8 cellular contexts compared by ENCODE assay signal in the genomic region with DNA sequence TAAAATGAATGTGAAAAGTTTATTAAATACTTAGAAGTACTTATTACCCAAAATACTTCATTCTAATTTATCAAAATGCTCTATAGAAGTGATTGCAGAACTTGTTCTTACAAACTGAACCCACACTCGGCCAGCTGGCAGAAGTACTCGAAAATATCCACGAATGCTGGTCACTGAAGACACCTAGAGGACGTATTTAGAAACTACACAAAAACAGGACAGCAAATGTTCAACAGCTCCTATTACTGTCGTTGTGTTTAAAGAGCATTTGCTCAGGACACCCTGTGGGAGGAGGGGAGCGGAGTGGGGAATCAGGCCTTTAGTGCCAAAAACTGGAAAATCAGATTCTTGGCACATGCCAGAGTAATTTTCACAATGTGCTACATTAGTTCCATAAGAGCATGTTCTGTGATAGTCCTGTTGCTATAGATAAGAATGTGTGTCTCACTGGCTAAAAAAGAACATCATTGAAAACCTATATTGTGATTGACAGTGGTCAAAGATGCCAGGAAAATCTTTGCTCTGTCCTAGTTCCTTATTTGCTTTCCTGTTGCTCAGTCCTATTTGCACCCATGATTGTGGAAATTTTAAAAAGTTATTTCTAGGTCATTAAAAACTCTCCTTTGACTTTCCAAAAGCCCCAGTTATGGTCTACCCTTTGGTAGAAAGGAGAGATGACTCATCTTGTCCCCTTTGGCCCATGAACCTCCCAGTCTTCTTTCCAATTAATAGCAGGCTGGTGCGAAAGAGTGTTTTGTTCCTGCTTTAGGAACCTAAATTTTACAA. TPM values are rescaled to one million over a fixed set of nuclear protein-coding genes. Genes with fewer than 3 reads are reported as not detected.
DNase-seq lines count a peak whose midpoint lies in the region; ATAC-seq and TF ChIP-seq lines count a peak whose summit lies in the region.

No MANE protein-coding gene starts in this region.

- no peak overlapping the region for H3K27ac Mint-ChIP-seq in activated T-cell treated with anti-CD3 and anti-CD28 coated beads, Interleukin-2, amount 50 U/mL, for 72 hours

- H3K4me3 Mint-ChIP-seq in activated T-cell treated with anti-CD3 and anti-CD28 coated beads, Interleukin-2, amount 50 U/mL, for 72 hours: no peak overlapping the region

- POLR2A ChIA-PET in IMR-90 (lab: Charles Lee; ENCODE audit: unreplicated experiment): no interaction called here

- dilution Hi-C loops in IMR-90 (cut with HindIII; ENCODE audit: low sequenced_read_pairs, unreplicated experiment): no loop called here

- DNase-seq in Caki2 (ENCODE audit: low read depth) (peak; percentile 51), IMR-90 (peak; percentile 77), occipital lobe (lab: John Stamatoyannopoulos, UW) (peak; percentile 44), uterus (peak; percentile 67 to 75)
- DNase-seq in activated T-cell treated with anti-CD3 and anti-CD28 coated beads, Interleukin-2, amount 50 U/mL, for 72 hours: peak; percentile 31 to 45

- no peaks in the 10 kb centered on the region for H3K9me3 Mint-ChIP-seq in activated T-cell treated with anti-CD3 and anti-CD28 coated beads, Interleukin-2, amount 50 U/mL, for 72 hours

- H3K27ac ChIP-seq in IMR-90 (ENCODE audit: insufficient read depth, low read length): no peak overlapping the region
- no peak overlapping the region for H3K27ac ChIP-seq in OCI-LY1 (ENCODE audit: low read depth, low read length, poor library complexity, severe bottlenecking)
- H3K27ac ChIP-seq in gastroesophageal sphincter: peak overlapping the region in 1 of 4 donors; percentile 4
- H3K27ac ChIP-seq in uterus: peak overlapping the region; percentile 45 to 60

- H3K4me1 Mint-ChIP-seq in activated T-cell treated with anti-CD3 and anti-CD28 coated beads, Interleukin-2, amount 50 U/mL, for 72 hours (ENCODE audit: low read depth): no peaks in the 10 kb centered on the region

- H3K36me3 Mint-ChIP-seq in activated T-cell treated with anti-CD3 and anti-CD28 coated beads, Interleukin-2, amount 50 U/mL, for 72 hours (ENCODE audit: insufficient read depth in 2 of 2): no peaks in the 10 kb centered on the region

- no peak overlapping the region for H2BK20ac ChIP-seq in IMR-90 (ENCODE audit: low read depth, low read length)

- ATAC-seq in GM19455 (IDR thresholded peaks at IDR 0.05; ENCODE audit: unreplicated experiment) (peak; percentile 97), IMR-90 (ENCODE audit: low read depth) (peak; percentile 95), gastroesophageal sphincter (peak; percentile 75)
- peak; percentile 64 to 75 for ATAC-seq in activated T-cell treated with anti-CD3 and anti-CD28 coated beads, Interleukin-2, amount 50 U/mL, for 72 hours (replicated peaks in 1 of 2)

- peak; percentile 81 for TF ChIP-seq RAD21 in IMR-90 (IDR thresholded peaks at IDR 0.05; ENCODE audit: low read length)

- H4K8ac ChIP-seq in IMR-90 (ENCODE audit: low read depth in 2 of 2, low read length in 2 of 2): no peak overlapping the region

- no peak overlapping the region for H2BK5ac ChIP-seq in IMR-90 (ENCODE audit: low read depth, low read length, poor library complexity, severe bottlenecking)

- H3K18ac ChIP-seq in IMR-90 (ENCODE audit: low read depth, low read length): no peak overlapping the region

- no peaks in the 10 kb centered on the region for H3K79me1 ChIP-seq in IMR-90 (ENCODE audit: low read depth in 1 of 2, low read length in 2 of 2)

- H3K4ac ChIP-seq in IMR-90 (ENCODE audit: low read depth, low read length): no peak overlapping the region

- no peak overlapping the region for H2BK15ac ChIP-seq in IMR-90 (ENCODE audit: low read depth, low read length)

- H3K9me3 ChIP-seq in IMR-90 (ENCODE audit: control insufficient read depth, insufficient read depth, low read length) (no peaks in the 10 kb centered on the region), OCI-LY1 (ENCODE audit: low read length) (no peaks in the 10 kb centered on the region), gastroesophageal sphincter (no peaks in the 10 kb centered on the region), uterus (no peaks in the 10 kb centered on the region)

- no peaks in the 10 kb centered on the region for H3K79me2 ChIP-seq in OCI-LY1 (ENCODE audit: insufficient read depth, low read length)

- no peak overlapping the region for H3K56ac ChIP-seq in IMR-90 (ENCODE audit: extremely low read depth, insufficient read depth, low read length)

- H3K4me2 ChIP-seq in IMR-90 (ENCODE audit: low read depth, low read length) (0 out of 2 replicates have a peak overlapping the region, but pooled peaks have one; percentile 27), OCI-LY1 (ENCODE audit: low read length) (no peak overlapping the region)

- no peak overlapping the region for H3K4me3 ChIP-seq in IMR-90 (ENCODE audit: insufficient read depth, low read depth, low read length)
- no peak overlapping the region for H3K4me3 ChIP-seq in OCI-LY1 (ENCODE audit: low read depth, low read length, poor library complexity, severe bottlenecking)
- no peak overlapping the region for H3K4me3 ChIP-seq in gastroesophageal sphincter
- H3K4me3 ChIP-seq in uterus: no peak overlapping the region

- CTCF ChIA-PET in IMR-90 (lab: Yijun Ruan, JAX): interaction anchor here (0.6 to 1.6 kb wide), 8 partner anchors 30 to 490 kb away, joined by 3 to 7 read pairs (median 4); a partner anchor contains a TSS

- TF ChIP-seq POLR2A in IMR-90 (IDR thresholded peaks at IDR 0.05; ENCODE audit: low read depth, low read length) (no peak), gastroesophageal sphincter (IDR thresholded peaks at IDR 0.05) (no peak), uterus (IDR thresholded peaks at IDR 0.05) (no peak)

- H2AK9ac ChIP-seq in IMR-90 (replicated peaks; ENCODE audit: low read depth, low read length, poor library complexity): no peak overlapping the region

- no peak overlapping the region for H4K91ac ChIP-seq in IMR-90 (ENCODE audit: insufficient read depth, low read depth, low read length)

- BruUV-seq in IMR-90 (replicated peaks; lab: Mats Ljungman, UMichigan): no TSS peak

- no peak overlapping the region for H2AK5ac ChIP-seq in IMR-90 (ENCODE audit: low read depth, low read length)

- H4K20me1 ChIP-seq in IMR-90 (ENCODE audit: insufficient read depth, low read length) (no peaks in the 10 kb centered on the region), OCI-LY1 (ENCODE audit: insufficient read depth, low read length) (no peaks in the 10 kb centered on the region)

- H3F3A ChIP-seq in OCI-LY1 (ENCODE audit: insufficient read depth, low read length): no peaks in the 10 kb centered on the region

- H3K23ac ChIP-seq in IMR-90 (ENCODE audit: low read depth, low read length): no peak overlapping the region

- H3K9ac ChIP-seq in IMR-90 (ENCODE audit: low read depth, low read length) (no peak overlapping the region), OCI-LY1 (ENCODE audit: low read length) (no peak overlapping the region)

- intact Hi-C loops in IMR-90 (cut with micrococcal nuclease) (loop anchor here (1.0 to 5.0 kb wide), 7 partner anchors 73 to 819 kb away; a partner anchor contains a TSS), uterus (cut with DNase I; ENCODE audit: low total_unique reads) (no loop called here)

- TF ChIP-seq EP300 in gastroesophageal sphincter (IDR thresholded peaks at IDR 0.05): no peak

- no peak overlapping the region for H2AFZ ChIP-seq in IMR-90 (replicated peaks; ENCODE audit: low read length, poor library complexity)
- H2AFZ ChIP-seq in OCI-LY1 (ENCODE audit: low read length): no peak overlapping the region

- no peak overlapping the region for H2BK120ac ChIP-seq in IMR-90 (ENCODE audit: low read depth, low read length)

- no peaks in the 10 kb centered on the region for H3K9me2 ChIP-seq in OCI-LY1 (ENCODE audit: low read depth, low read length)

- TF ChIP-seq CTCF in IMR-90 (conservative IDR thresholded peaks at IDR 0.05; ENCODE audit: low read depth, low read length): peak; percentile 74
- TF ChIP-seq CTCF in OCI-LY1 (IDR thresholded peaks at IDR 0.05; ENCODE audit: low read length): peak; percentile 71
- TF ChIP-seq CTCF in gastroesophageal sphincter (IDR thresholded peaks at IDR 0.05): peak; percentile 54 to 78 (median 72)
- peak; percentile 61 to 77 (median 72) for TF ChIP-seq CTCF in uterus (IDR thresholded peaks at IDR 0.05)

- H3K36me3 ChIP-seq in IMR-90 (ENCODE audit: control insufficient read depth, insufficient read depth, low read length) (no peaks in the 10 kb centered on the region), OCI-LY1 (ENCODE audit: insufficient read depth, low read length) (no peaks in the 10 kb centered on the region), gastroesophageal sphincter (no peaks in the 10 kb centered on the region), uterus (no peaks in the 10 kb centered on the region)

- H3K9me1 ChIP-seq in IMR-90 (ENCODE audit: insufficient read depth, low read length): no peaks in the 10 kb centered on the region

- in situ Hi-C loops in Caki2 (cut with HindIII; ENCODE audit: low pct_unique_long_range_greater_than_20kb, low sequenced_read_pairs) (no loop called here), IMR-90 (cut with MboI; ENCODE audit: low sequenced_read_pairs) (loop anchor here (10.0 kb wide), 1 partner anchor 649 kb away; no protein-coding TSS in a partner anchor)

- no CpG with 5 or more reads among the region's 7 CpGs for WGBS in IMR-90 (ENCODE audit: extremely low coverage in 2 of 2, insufficient read length in 1 of 2), 2 experiments
- WGBS in gastroesophageal sphincter (ENCODE audit: low coverage in 1 of 2), 2 donors: 13 to 18% methylated on average over 7 of the region's 7 CpGs

- H3K14ac ChIP-seq in IMR-90 (replicated peaks; ENCODE audit: low read depth, low read length): no peak overlapping the region

- H3K27me3 Mint-ChIP-seq in activated T-cell treated with anti-CD3 and anti-CD28 coated beads, Interleukin-2, amount 50 U/mL, for 72 hours (ENCODE audit: low read depth): peaks cover 47% of the 10 kb centered on the region

- H3K27me3 ChIP-seq in IMR-90 (ENCODE audit: control insufficient read depth, insufficient read depth, low read length) (no peaks in the 10 kb centered on the region; the same call in 1 of the 2 replicates), OCI-LY1 (ENCODE audit: insufficient read depth, low read length) (no peaks in the 10 kb centered on the region), gastroesophageal sphincter (no peaks in the 10 kb centered on the region), uterus (no peaks in the 10 kb centered on the region)

- H4K5ac ChIP-seq in IMR-90 (ENCODE audit: low read depth, low read length): no peak overlapping the region

- H3K4me1 ChIP-seq in IMR-90 (ENCODE audit: control insufficient read depth, insufficient read depth, low read length) (no peaks in the 10 kb centered on the region; the same call in 1 of the 2 replicates), OCI-LY1 (ENCODE audit: insufficient read depth, low read length, severe bottlenecking) (no peaks in the 10 kb centered on the region), gastroesophageal sphincter (peaks cover 0 to 15% (median 5%) of the 10 kb centered on the region in 3 donors), uterus (no peaks in the 10 kb centered on the region)

RNA-seq across cellular contexts. Expression of a gene that starts 49.0 kb away (rescaled TPM):
- 25.9 and 36.5 TPM in 2 replicates for total RNA-seq in Caki2 (2014; rRNA removed; shearing (Covaris generic); ENCODE audit: low replicate concordance)
- total RNA-seq in IMR-90 (2012; rRNA removed) (19.9 and 26.9 TPM in 2 replicates), gastroesophageal sphincter (10 to 100 TPM in 3 of 4 donors, 1 to 10 TPM in 1; 8.6 to 17.2 (median 12.3) TPM), occipital lobe (15.9 TPM), uterus (10 to 100 TPM in 3 of 4 donors, 1 to 10 TPM in 1; 4.1 to 20.7 (median 17.0) TPM)
- polyA plus RNA-seq in IMR-90 (2012; rRNA removed): 18.1 and 20.6 TPM in 2 replicates
- polyA plus RNA-seq in IMR-90 (2012; cell fraction: cytosol; rRNA removed): 4.8 and 6.7 TPM in 2 replicates
- polyA plus RNA-seq in IMR-90 (2012; cell fraction: nucleus; rRNA removed; ENCODE audit: low replicate concordance): 1.7 and 7.1 TPM in 2 replicates
- 10 to 100 TPM; 26.3 to 30.1 TPM for total RNA-seq in activated T-cell treated with anti-CD3 and anti-CD28 coated beads, Interleukin-2, amount 50 U/mL, for 72 hours

Comparison
In these comparisons a context has a peak if more than half of its experiments do, and no peak if none do; other contexts are left out.
1. H3K27ac ChIP-seq: peak in uterus (2 of 2); none in IMR-90 (single experiment) and OCI-LY1 (single experiment).
2. Peak in every context shown above with its lines, with median percentiles within 50 percentile points of each other: DNase-seq, ATAC-seq and CTCF ChIP-seq.